Comparison of ENCODE assay signal across 8 cellular contexts in the genomic region with DNA sequence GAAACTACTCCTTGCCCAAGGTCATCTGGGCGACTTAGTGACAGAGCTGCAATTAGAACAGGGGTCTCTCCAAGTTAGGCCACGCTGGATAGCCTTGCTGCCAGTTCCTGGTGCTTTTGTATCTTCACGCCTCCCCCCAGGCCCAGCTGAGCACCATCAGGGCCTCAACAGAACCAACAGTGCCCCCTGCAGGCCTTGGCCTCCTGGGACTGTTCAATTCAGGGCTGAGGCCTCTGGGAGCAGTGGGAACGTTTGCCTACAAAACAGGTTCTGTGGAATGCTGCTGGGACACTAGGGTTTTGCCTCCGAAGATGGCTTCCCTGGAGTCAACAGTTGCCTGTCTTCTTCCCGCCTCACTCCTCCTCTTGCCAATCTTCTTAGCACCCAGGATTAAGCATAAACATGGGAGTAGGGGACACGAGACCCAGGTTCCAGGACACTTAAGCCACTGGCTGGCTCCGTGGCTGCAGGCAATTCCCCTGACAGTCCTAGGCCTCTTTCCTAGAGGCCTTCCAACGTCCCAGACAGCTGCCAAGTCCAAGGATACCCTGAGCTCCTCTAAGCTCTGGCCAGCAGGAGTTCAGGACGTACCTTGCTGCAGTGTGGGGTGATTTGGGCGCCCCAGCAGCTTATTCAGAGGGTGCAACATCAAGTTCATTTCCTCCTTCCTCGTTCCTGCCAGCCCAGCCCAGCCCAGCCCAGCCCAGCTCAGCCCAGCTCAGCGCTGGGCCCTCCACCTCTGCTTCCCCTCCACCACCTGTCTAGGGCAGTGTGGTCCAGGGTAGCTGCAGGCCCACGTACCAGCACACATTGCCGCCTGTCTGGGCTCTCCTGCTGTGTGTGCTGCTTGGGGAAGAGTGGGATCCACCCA.
DNase-seq lines count a peak whose midpoint lies in the region; TF ChIP-seq lines count a peak whose summit lies in the region.

No MANE protein-coding gene starts in this region.

- peak overlapping the region; percentile 36 for H2BK12ac ChIP-seq in neuronal stem cell (ENCODE audit: low read length)

- H3K9ac ChIP-seq in neuronal stem cell (ENCODE audit: low read depth, low read length, poor library complexity) = no peak overlapping the region

- no peak overlapping the region for H4K91ac ChIP-seq in neuronal stem cell (ENCODE audit: low read depth, low read length, poor library complexity)

- H3K23ac ChIP-seq in neuronal stem cell (ENCODE audit: low read depth, low read length, poor library complexity) = no peak overlapping the region

- TF ChIP-seq POLR2A in erythroblast (IDR thresholded peaks at IDR 0.05; ENCODE audit: low read length) = no peak

- peaks cover 1% of the 10 kb centered on the region for H3K79me1 ChIP-seq in neuronal stem cell (ENCODE audit: low read depth, low read length)

- H3K18ac ChIP-seq in neuronal stem cell (ENCODE audit: low read length) = peak overlapping the region; percentile 1

- no peak overlapping the region for H2BK5ac ChIP-seq in neuronal stem cell (ENCODE audit: low read length)

- no peak overlapping the region for H3K4me2 ChIP-seq in neuronal stem cell (ENCODE audit: insufficient read depth, low read length, poor library complexity, severe bottlenecking)

- H3K27ac ChIP-seq in neuronal stem cell (replicated peaks; ENCODE audit: low read length) = no peak overlapping the region

- no peak overlapping the region for H3K14ac ChIP-seq in neuronal stem cell (ENCODE audit: low read length)

- peak; percentile 75 to 76 for DNase-seq in NCI-H2081 (lab: John Stamatoyannopoulos, UW)
- DNase-seq in NCI-H2081 treated with DMSO at 0.1 percent for 48 hours (lab: John Stamatoyannopoulos, UW) = no peak
- DNase-seq in NCI-H1105 treated with DMSO at 0.1 percent for 48 hours (lab: John Stamatoyannopoulos, UW) = peak; percentile 29
- DNase-seq in activated CD4-positive, alpha-beta T cell treated with anti-CD3 and anti-CD28 coated beads, Interleukin-2, amount 50 U/mL, for 48 hours = peak; percentile 64 to 65
- DNase-seq in erythroblast (lab: John Stamatoyannopoulos, UW) = peak; percentile 31 to 49
- DNase-seq in neuronal stem cell (ENCODE audit: low spot score) = peak; percentile 68
- no peak for DNase-seq in dermis blood vessel endothelial cell
- DNase-seq in GF-D8 (lab: John Stamatoyannopoulos, UW) = no peak

- no CpG with 5 or more reads among the region's 15 CpGs for WGBS in neuronal stem cell (ENCODE audit: extremely low coverage in 2 of 2, insufficient read length in 2 of 2, insufficient replicate concordance in 1 of 2), 2 donors

- no peak overlapping the region for H3K4me3 ChIP-seq in neuronal stem cell (ENCODE audit: low read length in 2 of 2)

- H2AK5ac ChIP-seq in neuronal stem cell (ENCODE audit: low read depth, low read length) = peak overlapping the region; percentile 2

- no peak overlapping the region for H2BK15ac ChIP-seq in neuronal stem cell (ENCODE audit: low read length)

- peaks cover 0 to 21% (median 0%) of the 10 kb centered on the region in 3 experiments for H3K27me3 ChIP-seq in neuronal stem cell (ENCODE audit: control insufficient read depth in 3 of 3, insufficient read depth in 3 of 3, low read depth in 1 of 3, low read length in 3 of 3)

- no peak overlapping the region for H2AFZ ChIP-seq in neuronal stem cell (ENCODE audit: low read length)

- H2BK120ac ChIP-seq in neuronal stem cell (ENCODE audit: low read depth, low read length) = no peak overlapping the region

- no peak overlapping the region for H3K4ac ChIP-seq in neuronal stem cell (ENCODE audit: low read length)

- H4K8ac ChIP-seq in neuronal stem cell (ENCODE audit: low read depth, low read length) = no peak overlapping the region

- peaks cover 0 to 6% of the 10 kb centered on the region in 2 donors for H3K9me3 ChIP-seq in neuronal stem cell (replicated peaks in 1 of 2; ENCODE audit: control insufficient read depth in 2 of 2, insufficient read depth in 1 of 2, low read depth in 1 of 2, low read length in 2 of 2)

- H3K4me1 ChIP-seq in neuronal stem cell (ENCODE audit: control insufficient read depth in 2 of 2, insufficient read depth in 1 of 2, low read depth in 1 of 2, low read length in 2 of 2) = peaks cover 3 to 6% of the 10 kb centered on the region in 2 donors

- H3K36me3 ChIP-seq in neuronal stem cell (replicated peaks in 1 of 2; ENCODE audit: control insufficient read depth in 2 of 2, insufficient read depth in 2 of 2, low read length in 2 of 2) = no peaks in the 10 kb centered on the region

Comparison
In these comparisons a context has a peak if more than half of its experiments do, and no peak if none do; other contexts are left out.
1. DNase-seq: peak in NCI-H2081 (2 of 2), NCI-H1105 treated with DMSO at 0.1 percent for 48 hours (single experiment), activated CD4-positive, alpha-beta T cell treated with anti-CD3 and anti-CD28 coated beads, Interleukin-2, amount 50 U/mL, for 48 hours (2 of 2), erythroblast (2 of 2) and neuronal stem cell (single experiment); none in NCI-H2081 treated with DMSO at 0.1 percent for 48 hours (single experiment), dermis blood vessel endothelial cell (single experiment) and GF-D8 (single experiment).